In genomic region chr12:120265483-120266179, GRCh38 we compare ENCODE assay signal across 8 cellular contexts. TPM values are rescaled to one million over a fixed set of nuclear protein-coding genes. Genes with fewer than 3 reads are reported as not detected.
DNase-seq lines count a peak whose midpoint lies in the region; ATAC-seq and TF ChIP-seq lines count a peak whose summit lies in the region.

Gene PXN (minus strand): TSS chr12:120265730. CDS start chr12:120265629, 101 bp downstream.

- H3K79me2 ChIP-seq in Loucy (ENCODE audit: insufficient read depth, low read length): no peaks in the 10 kb centered on the region
- peaks cover 48% of the 10 kb centered on the region for H3K79me2 ChIP-seq in SK-N-SH (ENCODE audit: insufficient read depth)

- CTCF ChIA-PET in SK-N-SH (lab: Yijun Ruan, JAX): interaction anchor here (0.7 to 21.5 kb wide), 24 partner anchors 8 to 178 kb away, joined by 3 to 618 read pairs (median 4); partner anchors contain the start of genes RNU4-2, RPLP0 and SIRT4

- TF ChIP-seq EP300 in SK-N-SH (IDR thresholded peaks at IDR 0.05; ENCODE audit: borderline replicate concordance in 1 of 2, low read depth in 1 of 2, low read length in 1 of 2) (no peak), ovary (IDR thresholded peaks at IDR 0.05) (no peak)

- DNase-seq in DMS53 (lab: John Stamatoyannopoulos, UW) (peak; percentile 91), SK-N-SH (peak; percentile 100), glutamatergic neuron (peak; percentile 90), ovary (peak; percentile 84 to 94 (median 92))
- DNase-seq in activated naive CD4-positive, alpha-beta T cell treated with anti-CD3 and anti-CD28 coated beads, Interleukin-2, amount 50 U/mL, for 72 hours (ENCODE audit: low spot score in 2 of 2): peak; percentile 93 to 96

- H3K4me1 ChIP-seq in Loucy (ENCODE audit: insufficient read depth, low read length, poor library complexity, severe bottlenecking) (peaks cover 11% of the 10 kb centered on the region), SK-N-SH (ENCODE audit: control insufficient read depth in 1 of 2, insufficient read depth in 2 of 2, low read depth in 1 of 2, low read length in 1 of 2) (peaks cover 22 to 27% of the 10 kb centered on the region in 2 experiments; a peak in 3 of 4 replicates), ovary (ENCODE audit: insufficient read depth) (peaks cover 19% of the 10 kb centered on the region), thymus (ENCODE audit: control insufficient read depth, insufficient read depth, low read length) (no peaks in the 10 kb centered on the region)

- peak within 1 kb of the TSS; percentile 89 to 90 for H3K27ac Mint-ChIP-seq in activated naive CD4-positive, alpha-beta T cell treated with anti-CD3 and anti-CD28 coated beads, Interleukin-2, amount 50 U/mL, for 72 hours
- H3K27ac Mint-ChIP-seq in glutamatergic neuron (ENCODE audit: unreplicated experiment): no peak within 1 kb of the TSS

- no peaks in the 10 kb centered on the region for H4K20me1 ChIP-seq in Loucy (ENCODE audit: insufficient read depth, low read length, poor library complexity, severe bottlenecking)
- H4K20me1 ChIP-seq in SK-N-SH (ENCODE audit: insufficient read depth): peaks cover 38% of the 10 kb centered on the region

- H3K27me3 Mint-ChIP-seq in glutamatergic neuron (ENCODE audit: unreplicated experiment): peaks cover 10% of the 10 kb centered on the region

- WGBS in SK-N-SH (ENCODE audit: low lambda C conversion rate): 18% methylated on average over 7 of the region's 79 CpGs
- WGBS in ovary, 3 donors: 1 to 2% (median 1%) methylated on average over 32 to 76 of the region's 79 CpGs
- WGBS in thymus: 3% methylated on average over 79 of the region's 79 CpGs

- no peaks in the 10 kb centered on the region for H3K9me2 ChIP-seq in Loucy (replicated peaks; ENCODE audit: low read depth, low read length)
- H3K9me2 ChIP-seq in SK-N-SH: no peaks in the 10 kb centered on the region

- peaks cover 7 to 8% of the 10 kb centered on the region in 2 donors for H3K36me3 Mint-ChIP-seq in activated naive CD4-positive, alpha-beta T cell treated with anti-CD3 and anti-CD28 coated beads, Interleukin-2, amount 50 U/mL, for 72 hours
- no peaks in the 10 kb centered on the region for H3K36me3 Mint-ChIP-seq in glutamatergic neuron (ENCODE audit: unreplicated experiment)

- H3K27ac ChIP-seq in SK-N-SH (ENCODE audit: low read depth in 2 of 2, low read length in 1 of 2): peak within 1 kb of the TSS; percentile 51 to 57; a peak in 2 of 4 replicates
- peak within 1 kb of the TSS; percentile 4 to 53 for H3K27ac ChIP-seq in ovary
- peak within 1 kb of the TSS; percentile 82 for H3K27ac ChIP-seq in thymus (ENCODE audit: low read depth)

- POLR2A ChIA-PET in SK-N-SH (lab: Yijun Ruan, JAX): interaction anchor here (0.6 to 6.9 kb wide), 6 partner anchors 9 to 65 kb away, joined by 3 to 53 read pairs (median 14); partner anchors contain the start of genes RNU4-1, RNU4-2 and RPLP0

- peak; percentile 51 for TF ChIP-seq POLR2A in ovary (IDR thresholded peaks at IDR 0.05)

- TF ChIP-seq CTCF in Loucy (conservative IDR thresholded peaks at IDR 0.05; ENCODE audit: low read length): peak; percentile 68
- peak; percentile 73 for TF ChIP-seq CTCF in SK-N-SH (IDR thresholded peaks at IDR 0.05)
- peak; percentile 75 for TF ChIP-seq CTCF in glutamatergic neuron (IDR thresholded peaks at IDR 0.05; ENCODE audit: partially characterized antibody, unreplicated experiment)
- TF ChIP-seq CTCF in ovary (IDR thresholded peaks at IDR 0.05): peak; percentile 76 to 87 (median 85)

- H3K4me2 ChIP-seq in Loucy (ENCODE audit: low read depth, low read length, poor library complexity, severe bottlenecking) (peak within 1 kb of the TSS; percentile 79), SK-N-SH (peak within 1 kb of the TSS; percentile 96)

- peaks cover 17% of the 10 kb centered on the region for H3K4me1 Mint-ChIP-seq in glutamatergic neuron (ENCODE audit: low read depth, unreplicated experiment)

- no peaks in the 10 kb centered on the region for H3K9me3 ChIP-seq in Loucy (ENCODE audit: insufficient read depth, low read depth, low read length)
- no peaks in the 10 kb centered on the region for H3K9me3 ChIP-seq in SK-N-SH
- H3K9me3 ChIP-seq in ovary: no peaks in the 10 kb centered on the region
- H3K9me3 ChIP-seq in thymus (ENCODE audit: control insufficient read depth): no peaks in the 10 kb centered on the region

- H3K27me3 ChIP-seq in Loucy (ENCODE audit: insufficient read depth, low read length, poor library complexity, severe bottlenecking): peaks cover 49% of the 10 kb centered on the region
- no peaks in the 10 kb centered on the region for H3K27me3 ChIP-seq in SK-N-SH (ENCODE audit: insufficient read depth)
- H3K27me3 ChIP-seq in ovary: no peaks in the 10 kb centered on the region
- no peaks in the 10 kb centered on the region for H3K27me3 ChIP-seq in thymus (ENCODE audit: control insufficient read depth, insufficient read depth)

- intact Hi-C loops in ovary (cut with DNase I): loop anchor here (1.0 to 2.0 kb wide), 2 partner anchors 37 kb away; no protein-coding TSS in a partner anchor

- H3K9ac ChIP-seq in Loucy (ENCODE audit: low read depth, low read length, poor library complexity, severe bottlenecking) (peak within 1 kb of the TSS; percentile 61), SK-N-SH (peak within 1 kb of the TSS; percentile 92)

- H3K4me3 ChIP-seq in Loucy (ENCODE audit: low read length, poor library complexity, severe bottlenecking) (peak within 1 kb of the TSS; percentile 68), SK-N-SH (ENCODE audit: low read depth in 2 of 2, low read length in 1 of 2) (peak within 1 kb of the TSS; percentile 73 to 83), ovary (peak within 1 kb of the TSS; percentile 100), thymus (ENCODE audit: low read length) (peak within 1 kb of the TSS; percentile 91)

- H3F3A ChIP-seq in Loucy (ENCODE audit: low read depth) (no peaks in the 10 kb centered on the region), SK-N-SH (replicated peaks; ENCODE audit: insufficient read depth) (peaks cover 6% of the 10 kb centered on the region)

- H2AFZ ChIP-seq in Loucy (ENCODE audit: low read length) (no peak within 1 kb of the TSS; the same call in 1 of the 2 replicates), SK-N-SH (ENCODE audit: low read depth) (peak within 1 kb of the TSS; percentile 35; the same call in 1 of the 2 replicates)

- peak; percentile 78 for ATAC-seq in GM21723 (IDR thresholded peaks at IDR 0.05; ENCODE audit: unreplicated experiment)
- peak; percentile 85 to 91 for ATAC-seq in activated naive CD4-positive, alpha-beta T cell treated with anti-CD3 and anti-CD28 coated beads, Interleukin-2, amount 50 U/mL, for 72 hours

- no peaks in the 10 kb centered on the region for H3K36me3 ChIP-seq in Loucy (ENCODE audit: insufficient read depth, low read length)
- H3K36me3 ChIP-seq in SK-N-SH (replicated peaks in 1 of 2; ENCODE audit: control insufficient read depth in 1 of 2, insufficient read depth in 2 of 2, low read length in 1 of 2): peaks cover 2 to 7% of the 10 kb centered on the region in 2 experiments
- no peaks in the 10 kb centered on the region for H3K36me3 ChIP-seq in ovary
- H3K36me3 ChIP-seq in thymus (ENCODE audit: control insufficient read depth, insufficient read depth): no peaks in the 10 kb centered on the region

- peak within 1 kb of the TSS; percentile 94 for H3K4me3 Mint-ChIP-seq in glutamatergic neuron (ENCODE audit: unreplicated experiment)

- H3K9me3 Mint-ChIP-seq in activated naive CD4-positive, alpha-beta T cell treated with anti-CD3 and anti-CD28 coated beads, Interleukin-2, amount 50 U/mL, for 72 hours: no peaks in the 10 kb centered on the region
- peaks cover 4% of the 10 kb centered on the region for H3K9me3 Mint-ChIP-seq in glutamatergic neuron (ENCODE audit: unreplicated experiment)

- TF ChIP-seq RAD21 in SK-N-SH (IDR thresholded peaks at IDR 0.05; ENCODE audit: low read length): peak; percentile 87

TF ChIP-seq in SK-N-SH, 30 proteins besides CTCF, POLR2A, EP300 and RAD21:
- TF ChIP-seq, protein P1, sequence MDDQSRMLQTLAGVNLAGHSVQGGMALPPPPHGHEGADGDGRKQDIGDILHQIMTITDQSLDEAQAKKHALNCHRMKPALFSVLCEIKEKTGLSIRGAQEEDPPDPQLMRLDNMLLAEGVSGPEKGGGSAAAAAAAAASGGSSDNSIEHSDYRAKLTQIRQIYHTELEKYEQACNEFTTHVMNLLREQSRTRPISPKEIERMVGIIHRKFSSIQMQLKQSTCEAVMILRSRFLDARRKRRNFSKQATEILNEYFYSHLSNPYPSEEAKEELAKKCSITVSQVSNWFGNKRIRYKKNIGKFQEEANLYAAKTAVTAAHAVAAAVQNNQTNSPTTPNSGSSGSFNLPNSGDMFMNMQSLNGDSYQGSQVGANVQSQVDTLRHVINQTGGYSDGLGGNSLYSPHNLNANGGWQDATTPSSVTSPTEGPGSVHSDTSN (IDR thresholded peaks at IDR 0.05): peak; percentile 46; the same call in 1 of the 2 replicates
- no peak for TF ChIP-seq ELF1 (IDR thresholded peaks at IDR 0.05)
- TF ChIP-seq, protein P2, sequence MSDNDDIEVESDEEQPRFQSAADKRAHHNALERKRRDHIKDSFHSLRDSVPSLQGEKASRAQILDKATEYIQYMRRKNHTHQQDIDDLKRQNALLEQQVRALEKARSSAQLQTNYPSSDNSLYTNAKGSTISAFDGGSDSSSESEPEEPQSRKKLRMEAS (IDR thresholded peaks at IDR 0.05; ENCODE audit: low read depth): 0 out of 2 replicates have a peak, but pooled peaks have one; percentile 19
- TF ChIP-seq, protein P3, sequence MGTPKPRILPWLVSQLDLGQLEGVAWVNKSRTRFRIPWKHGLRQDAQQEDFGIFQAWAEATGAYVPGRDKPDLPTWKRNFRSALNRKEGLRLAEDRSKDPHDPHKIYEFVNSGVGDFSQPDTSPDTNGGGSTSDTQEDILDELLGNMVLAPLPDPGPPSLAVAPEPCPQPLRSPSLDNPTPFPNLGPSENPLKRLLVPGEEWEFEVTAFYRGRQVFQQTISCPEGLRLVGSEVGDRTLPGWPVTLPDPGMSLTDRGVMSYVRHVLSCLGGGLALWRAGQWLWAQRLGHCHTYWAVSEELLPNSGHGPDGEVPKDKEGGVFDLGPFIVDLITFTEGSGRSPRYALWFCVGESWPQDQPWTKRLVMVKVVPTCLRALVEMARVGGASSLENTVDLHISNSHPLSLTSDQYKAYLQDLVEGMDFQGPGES (IDR thresholded peaks at IDR 0.05; ENCODE audit: low read depth, low read length): no peak
- peak; percentile 45 for TF ChIP-seq NRF1 (IDR thresholded peaks at IDR 0.05; ENCODE audit: low read depth, low read length)
- peak; percentile 96 for TF ChIP-seq SMC3 (IDR thresholded peaks at IDR 0.05; ENCODE audit: low read depth, low read length)
- TF ChIP-seq MXI1 (IDR thresholded peaks at IDR 0.05; ENCODE audit: low read depth, low read length): peak; percentile 57; the same call in 1 of the 2 replicates
- TF ChIP-seq FOXJ3 (CRISPR knock-in tag; IDR thresholded peaks at IDR 0.05): no peak

RNA-seq across cellular contexts. Expression of gene PXN, which starts in this region (rescaled TPM):
- polyA plus RNA-seq in SK-N-SH (2012; rRNA removed) (63.0 and 89.0 TPM in 2 replicates), ovary (10 to 100 TPM; 34.7 to 49.2 TPM), thymus (112 TPM)
- polyA plus RNA-seq in SK-N-SH (2012; cell fraction: cytosol; rRNA removed): 56.9 and 70.1 TPM in 2 replicates
- 269 and 301 TPM in 2 replicates for polyA plus RNA-seq in SK-N-SH (2012; cell fraction: nucleus; rRNA removed)
- 10 to 100 TPM; 49.8 to 66.8 TPM for total RNA-seq in activated naive CD4-positive, alpha-beta T cell treated with anti-CD3 and anti-CD28 coated beads, Interleukin-2, amount 50 U/mL, for 72 hours
- total RNA-seq in glutamatergic neuron (ENCODE audit: unreplicated experiment) (39.5 TPM), ovary (10 to 100 TPM; 25.0 to 78.0 (median 44.7) TPM)

Comparison
In these comparisons a context has a peak if more than half of its experiments do, and no peak if none do; other contexts are left out.
1. Peak in every context shown above with its lines: DNase-seq, ATAC-seq, H3K4me3 ChIP-seq and H3K27ac ChIP-seq.
2. H3K27ac ChIP-seq: peak in every context shown above with its lines; median percentile 82 in thymus; 54 in SK-N-SH; 28 in ovary.